10 cellular contexts compared by ENCODE assay signal in genomic region chr2:54632733-54633692, GRCh38.
DNase-seq lines count a peak whose midpoint lies in the region; TF ChIP-seq lines count a peak whose summit lies in the region.
"Had no signal": no experiment of that assay in that cellular context is flagged by ENCODE, and none has a peak within 500 bp of the region (broad histone marks: within the 10 kb centered on the region; RNA-seq: fewer than 3 reads in every experiment).

No MANE protein-coding gene starts in this region.

- H3K27me3 ChIP-seq in hepatocyte, result no peaks in the 10 kb centered on the region
- no peaks in the 10 kb centered on the region for H3K27me3 ChIP-seq in spleen (replicated peaks in 1 of 7)

- peak overlapping the region; percentile 76 for H3K27ac Mint-ChIP-seq in activated naive CD8-positive, alpha-beta T cell

- H3K79me2 ChIP-seq in hepatocyte, result peaks cover 78% of the 10 kb centered on the region

- H3K4me3 ChIP-seq in hepatocyte (no peak overlapping the region), spleen (no peak overlapping the region)

- no peaks in the 10 kb centered on the region for H3K9me3 ChIP-seq in hepatocyte (ENCODE audit: low read depth)
- no peaks in the 10 kb centered on the region for H3K9me3 ChIP-seq in spleen

- intact Hi-C loops in spleen (cut with DNase I; ENCODE audit: low total_unique reads), result no loop called here

- no peaks in the 10 kb centered on the region for H3K9me2 ChIP-seq in hepatocyte (replicated peaks; ENCODE audit: insufficient read depth)

- H3K27me3 Mint-ChIP-seq in activated naive CD8-positive, alpha-beta T cell, result no peaks in the 10 kb centered on the region

- no peak overlapping the region for H3K4me2 ChIP-seq in hepatocyte

- DNase-seq in HCEC 1CT (peak; percentile 55), hepatocyte (ENCODE audit: low spot score) (no peak), spleen (no peak), cortex of kidney (lab: John Stamatoyannopoulos, UW) (no peak), inferior parietal cortex (ENCODE audit: extremely low spot score) (no peak)
- no peak for DNase-seq in NK-92 treated with Interleukin-12 subunit alpha and Interleukin-12 subunit beta, amount 100 ng/mL, for 24 hours (lab: John Stamatoyannopoulos, UW)
- DNase-seq: activated CD4-positive, alpha-beta T cell treated with anti-CD3 and anti-CD28 coated beads, Interleukin-2, amount 50 U/mL, for 48 hours; erythroblast; NCI-H1417 had no signal

- TF ChIP-seq CTCF in hepatocyte (IDR thresholded peaks at IDR 0.05; ENCODE audit: poor library complexity) (no peak), spleen (IDR thresholded peaks at IDR 0.05 in 8 of 11, conservative IDR thresholded peaks at IDR 0.05 in 3 of 11) (no peak)

- no peak overlapping the region for H3K4me3 Mint-ChIP-seq in activated naive CD8-positive, alpha-beta T cell

- H3K4me1 ChIP-seq in hepatocyte (ENCODE audit: insufficient read depth) (peaks cover 12% of the 10 kb centered on the region), spleen (peaks cover 33 to 81% (median 63%) of the 10 kb centered on the region in 6 donors)

- H2AFZ ChIP-seq in hepatocyte, result no peak overlapping the region

- peaks cover 5% of the 10 kb centered on the region for H4K20me1 ChIP-seq in hepatocyte (ENCODE audit: insufficient read depth, poor library complexity, severe bottlenecking)

- H3K36me3 ChIP-seq in hepatocyte (replicated peaks; ENCODE audit: insufficient read depth, low read depth) (peaks cover 3% of the 10 kb centered on the region), spleen (peaks cover 0 to 96% (median 58%) of the 10 kb centered on the region in 6 donors)

- peaks cover 23% of the 10 kb centered on the region for H3K4me1 Mint-ChIP-seq in activated naive CD8-positive, alpha-beta T cell (ENCODE audit: low read depth)

- H3K9me3 Mint-ChIP-seq in activated naive CD8-positive, alpha-beta T cell (ENCODE audit: low read depth), result no peaks in the 10 kb centered on the region

- no peak for TF ChIP-seq POLR2A in spleen (IDR thresholded peaks at IDR 0.05)

- WGBS in hepatocyte (ENCODE audit: low lambda C conversion rate, missing lambda C conversion rate), result 90% methylated on average over 12 of the region's 12 CpGs
- WGBS in spleen, 5 donors, result 86 to 90% (median 88%) methylated on average over 12 of the region's 12 CpGs

- peaks cover 8% of the 10 kb centered on the region for H3K36me3 Mint-ChIP-seq in activated naive CD8-positive, alpha-beta T cell

- peak overlapping the region; percentile 75 for H3K27ac ChIP-seq in hepatocyte
- H3K27ac ChIP-seq in spleen, result peak overlapping the region; percentile 39 to 90 (median 83)
